ENCODE assay signal across 8 cellular contexts in genomic region chrX:48896611-48897011, GRCh38. TPM values are rescaled to one million over a fixed set of nuclear protein-coding genes. Genes with fewer than 3 reads are reported as not detected.
A peak's percentile ranks its signal among the peaks of the same experiment; 100 is the strongest.
DNase-seq lines count a peak whose midpoint lies in the region; ATAC-seq and TF ChIP-seq lines count a peak whose summit lies in the region.

No MANE protein-coding gene starts in this region.

- H3K23ac ChIP-seq in IMR-90 (ENCODE audit: low read depth, low read length): peak overlapping the region; percentile 14; the same call in 1 of the 2 replicates

- H3K36me3 ChIP-seq in BJ (ENCODE audit: control insufficient read depth, insufficient read depth, low read length) (peaks cover 10% of the 10 kb centered on the region; the same call in 1 of the 2 replicates), IMR-90 (ENCODE audit: control insufficient read depth, insufficient read depth, low read length) (peaks cover 3% of the 10 kb centered on the region), right lobe of liver (peaks cover 0 to 11% (median 2%) of the 10 kb centered on the region in 4 donors), upper lobe of right lung (peaks cover 8% of the 10 kb centered on the region)

- no peak overlapping the region for H2BK20ac ChIP-seq in IMR-90 (ENCODE audit: low read depth, low read length)

- H4K8ac ChIP-seq in IMR-90 (ENCODE audit: low read depth in 2 of 2, low read length in 2 of 2): peak overlapping the region in 1 of 2 experiments; percentile 27; a peak in 1 of 4 replicates

- intact Hi-C loops in IMR-90 (cut with micrococcal nuclease): no loop called here
- intact Hi-C loops in right lobe of liver (cut with DNase I): no loop called here
- intact Hi-C loops in upper lobe of right lung (cut with DNase I): no loop called here

- in situ Hi-C loops in IMR-90 (cut with MboI; ENCODE audit: low sequenced_read_pairs) (no loop called here), astrocyte of the cerebellum (cut with HindIII; ENCODE audit: low sequenced_read_pairs) (no loop called here)

- H4K5ac ChIP-seq in IMR-90 (ENCODE audit: low read depth, low read length): no peak overlapping the region

- H3K4me2 ChIP-seq in IMR-90 (ENCODE audit: low read depth, low read length): peak overlapping the region; percentile 93

- no peak for TF ChIP-seq RAD21 in IMR-90 (IDR thresholded peaks at IDR 0.05; ENCODE audit: low read length)

- H4K91ac ChIP-seq in IMR-90 (ENCODE audit: insufficient read depth, low read depth, low read length): no peak overlapping the region

- H3K4ac ChIP-seq in IMR-90 (ENCODE audit: low read depth, low read length): peak overlapping the region; percentile 14

- no peak overlapping the region for H2BK120ac ChIP-seq in IMR-90 (ENCODE audit: low read depth, low read length)

- H3K27ac ChIP-seq in IMR-90 (ENCODE audit: insufficient read depth, low read length) (peak overlapping the region; percentile 81; the same call in 1 of the 2 replicates), right lobe of liver (peak overlapping the region; percentile 89 to 92 (median 91)), upper lobe of right lung (peak overlapping the region; percentile 95)

- peak overlapping the region; percentile 80 for H3K9ac ChIP-seq in IMR-90 (ENCODE audit: low read depth, low read length)

- H3K14ac ChIP-seq in IMR-90 (replicated peaks; ENCODE audit: low read depth, low read length): peak overlapping the region; percentile 46; the same call in 1 of the 2 replicates

- TF ChIP-seq CTCF in BJ (IDR thresholded peaks at IDR 0.05; ENCODE audit: insufficient read depth, low read depth, low read length): no peak
- TF ChIP-seq CTCF in IMR-90 (conservative IDR thresholded peaks at IDR 0.05; ENCODE audit: low read depth, low read length): no peak
- no peak for TF ChIP-seq CTCF in astrocyte of the cerebellum (IDR thresholded peaks at IDR 0.05; ENCODE audit: low read depth, low read length, missing control alignments)
- no peak for TF ChIP-seq CTCF in right lobe of liver (IDR thresholded peaks at IDR 0.05)
- TF ChIP-seq CTCF in upper lobe of right lung (IDR thresholded peaks at IDR 0.05): no peak

- no peak for DNase-seq in BJ (ENCODE audit: low read depth)
- no peak for DNase-seq in IMR-90
- DNase-seq in astrocyte of the cerebellum (ENCODE audit: low read depth): no peak
- no peak for DNase-seq in right lobe of liver
- DNase-seq in upper lobe of right lung: no peak
- DNase-seq in SHP77 (lab: John Stamatoyannopoulos, UW): no peak
- no peak for DNase-seq in activated gamma-delta T cell (lab: John Stamatoyannopoulos, UW)

- CTCF ChIA-PET in BJ (lab: Yijun Ruan, JAX) (no interaction called here), IMR-90 (lab: Yijun Ruan, JAX) (no interaction called here)

- no TSS peak for BruUV-seq in IMR-90 (replicated peaks; lab: Mats Ljungman, UMichigan)

- H3K79me1 ChIP-seq in IMR-90 (ENCODE audit: low read depth in 1 of 2, low read length in 2 of 2): peaks cover 6 to 27% of the 10 kb centered on the region in 2 experiments

- H4K20me1 ChIP-seq in IMR-90 (ENCODE audit: insufficient read depth, low read length): peaks cover 6% of the 10 kb centered on the region; the same call in 1 of the 2 replicates

- H2AFZ ChIP-seq in IMR-90 (replicated peaks; ENCODE audit: low read length, poor library complexity): peak overlapping the region; percentile 98

- H2AK5ac ChIP-seq in IMR-90 (ENCODE audit: low read depth, low read length): no peak overlapping the region

- H3K4me1 ChIP-seq in IMR-90 (ENCODE audit: control insufficient read depth, insufficient read depth, low read length) (0 out of 2 replicates have a peak, but pooled peaks cover 2% of the 10 kb centered on the region), right lobe of liver (no peaks in the 10 kb centered on the region), upper lobe of right lung (peaks cover 8% of the 10 kb centered on the region)

- H3K27me3 ChIP-seq in BJ (ENCODE audit: control insufficient read depth, insufficient read depth, low read length) (no peaks in the 10 kb centered on the region), IMR-90 (ENCODE audit: control insufficient read depth, insufficient read depth, low read length) (no peaks in the 10 kb centered on the region), right lobe of liver (no peaks in the 10 kb centered on the region), upper lobe of right lung (no peaks in the 10 kb centered on the region)

- POLR2A ChIA-PET in BJ (lab: Charles Lee) (no interaction called here), IMR-90 (lab: Charles Lee; ENCODE audit: unreplicated experiment) (no interaction called here)

- H3K56ac ChIP-seq in IMR-90 (ENCODE audit: extremely low read depth, insufficient read depth, low read length): peak overlapping the region; percentile 54; the same call in 1 of the 2 replicates

- WGBS in IMR-90 (ENCODE audit: extremely low coverage in 2 of 2, insufficient read length in 1 of 2), 2 experiments: no CpG with 5 or more reads among the region's 9 CpGs
- WGBS in right lobe of liver (ENCODE audit: insufficient coverage, low coverage, low lambda C conversion rate, missing lambda C conversion rate): 8% methylated on average over 2 of the region's 9 CpGs

- H3K4me3 ChIP-seq in BJ (ENCODE audit: low read depth, low read length): peak overlapping the region; percentile 79
- H3K4me3 ChIP-seq in IMR-90 (ENCODE audit: insufficient read depth, low read depth, low read length): peak overlapping the region; percentile 78
- H3K4me3 ChIP-seq in astrocyte of the cerebellum (ENCODE audit: low read depth, low read length): peak overlapping the region; percentile 77
- H3K4me3 ChIP-seq in right lobe of liver: peak overlapping the region; percentile 66 to 77 (median 66)
- H3K4me3 ChIP-seq in upper lobe of right lung: peak overlapping the region; percentile 68

- H3K9me1 ChIP-seq in IMR-90 (ENCODE audit: insufficient read depth, low read length): 0 out of 2 replicates have a peak, but pooled peaks cover 7% of the 10 kb centered on the region

- dilution Hi-C loops in IMR-90 (cut with HindIII; ENCODE audit: low sequenced_read_pairs, unreplicated experiment): no loop called here

- no peak overlapping the region for H2AK9ac ChIP-seq in IMR-90 (replicated peaks; ENCODE audit: low read depth, low read length, poor library complexity)

- H3K18ac ChIP-seq in IMR-90 (ENCODE audit: low read depth, low read length): no peak overlapping the region

- no peak for ATAC-seq in IMR-90 (ENCODE audit: low read depth)
- ATAC-seq in right lobe of liver: no peak
- no peak for ATAC-seq in upper lobe of right lung
- ATAC-seq in HG02981 (IDR thresholded peaks at IDR 0.05; ENCODE audit: unreplicated experiment): no peak

- H2BK15ac ChIP-seq in IMR-90 (ENCODE audit: low read depth, low read length): no peak overlapping the region

- no peak for TF ChIP-seq POLR2A in IMR-90 (IDR thresholded peaks at IDR 0.05; ENCODE audit: low read depth, low read length)
- no peak for TF ChIP-seq POLR2A in right lobe of liver (IDR thresholded peaks at IDR 0.05)

- H3K9me3 ChIP-seq in IMR-90 (ENCODE audit: control insufficient read depth, insufficient read depth, low read length): no peaks in the 10 kb centered on the region
- H3K9me3 ChIP-seq in right lobe of liver: no peaks in the 10 kb centered on the region
- no peaks in the 10 kb centered on the region for H3K9me3 ChIP-seq in upper lobe of right lung

- peak overlapping the region; percentile 6 for H2BK5ac ChIP-seq in IMR-90 (ENCODE audit: low read depth, low read length, poor library complexity, severe bottlenecking)

TF ChIP-seq in IMR-90, 13 proteins besides CTCF, POLR2A, EP300 and RAD21:
- TF ChIP-seq NFE2L2 (IDR thresholded peaks at IDR 0.05; ENCODE audit: low read depth, low read length): no peak
- TF ChIP-seq CHD1 (IDR thresholded peaks at IDR 0.05; ENCODE audit: low read depth, low read length): no peak

RNA-seq across cellular contexts. Expression of gene TIMM17B, which starts 1.0 kb away (rescaled TPM):
- polyA plus RNA-seq in BJ (2011; rRNA removed) (50.2 and 68.4 TPM in 2 replicates), IMR-90 (2012; rRNA removed) (73.6 and 91.2 TPM in 2 replicates)
- polyA minus RNA-seq in BJ (2011; rRNA and poly(A)+ RNA removed): 21.9 and 29.3 TPM in 2 replicates
- total RNA-seq in IMR-90 (2012; rRNA removed) (25.6 and 28.7 TPM in 2 replicates), right lobe of liver (10 to 100 TPM; 18.2 to 29.5 (median 22.5) TPM), upper lobe of right lung (32.9 TPM)
- 72.5 and 95.1 TPM in 2 replicates for polyA plus RNA-seq in IMR-90 (2012; cell fraction: cytosol; rRNA removed)
- polyA plus RNA-seq in IMR-90 (2012; cell fraction: nucleus; rRNA removed; ENCODE audit: low replicate concordance): 29.4 and 51.9 TPM in 2 replicates

RNA-seq across cellular contexts. Expression of gene PQBP1, which starts 1.1 kb away (rescaled TPM):
- polyA plus RNA-seq in BJ (2011; rRNA removed) (63.8 and 89.6 TPM in 2 replicates), IMR-90 (2012; rRNA removed) (96.4 and 105 TPM in 2 replicates)
- 32.0 and 36.7 TPM in 2 replicates for polyA minus RNA-seq in BJ (2011; rRNA and poly(A)+ RNA removed)
- total RNA-seq in IMR-90 (2012; rRNA removed) (120 and 124 TPM in 2 replicates), right lobe of liver (10 to 100 TPM; 29.8 to 47.1 (median 35.7) TPM), upper lobe of right lung (61.3 TPM)
- 87.0 and 119 TPM in 2 replicates for polyA plus RNA-seq in IMR-90 (2012; cell fraction: cytosol; rRNA removed)
- 140 and 147 TPM in 2 replicates for polyA plus RNA-seq in IMR-90 (2012; cell fraction: nucleus; rRNA removed; ENCODE audit: low replicate concordance)

RNA-seq across cellular contexts. Expression of gene SLC35A2, which starts 14.8 kb away (rescaled TPM):
- polyA plus RNA-seq in BJ (2011; rRNA removed) (42.4 and 69.3 TPM in 2 replicates), IMR-90 (2012; rRNA removed) (48.3 and 53.0 TPM in 2 replicates)
- polyA minus RNA-seq in BJ (2011; rRNA and poly(A)+ RNA removed): 33.6 and 71.9 TPM in 2 replicates
- total RNA-seq in IMR-90 (2012; rRNA removed) (10.8 and 12.5 TPM in 2 replicates), right lobe of liver (10 to 100 TPM; 15.0 to 19.5 (median 17.3) TPM), upper lobe of right lung (22.6 TPM)
- 51.6 and 70.4 TPM in 2 replicates for polyA plus RNA-seq in IMR-90 (2012; cell fraction: cytosol; rRNA removed)
- polyA plus RNA-seq in IMR-90 (2012; cell fraction: nucleus; rRNA removed; ENCODE audit: low replicate concordance): 27.3 and 57.6 TPM in 2 replicates

RNA-seq across cellular contexts. Expression of gene PIM2, which starts 22.2 kb away (rescaled TPM):
- polyA plus RNA-seq in BJ (2011; rRNA removed) (5.6 and 8.0 TPM in 2 replicates), IMR-90 (2012; rRNA removed) (8.1 and 9.4 TPM in 2 replicates)
- polyA minus RNA-seq in BJ (2011; rRNA and poly(A)+ RNA removed): 4.5 and 5.9 TPM in 2 replicates
- total RNA-seq in IMR-90 (2012; rRNA removed) (6.9 and 7.3 TPM in 2 replicates), right lobe of liver (1 to 10 TPM; 1.7 to 8.8 (median 6.8) TPM), upper lobe of right lung (14.4 TPM)
- polyA plus RNA-seq in IMR-90 (2012; cell fraction: cytosol; rRNA removed): 4.8 and 6.5 TPM in 2 replicates
- polyA plus RNA-seq in IMR-90 (2012; cell fraction: nucleus; rRNA removed; ENCODE audit: low replicate concordance): 19.3 and 20.5 TPM in 2 replicates
